ENCODE assay signal across 28 cellular contexts in the genomic region with DNA sequence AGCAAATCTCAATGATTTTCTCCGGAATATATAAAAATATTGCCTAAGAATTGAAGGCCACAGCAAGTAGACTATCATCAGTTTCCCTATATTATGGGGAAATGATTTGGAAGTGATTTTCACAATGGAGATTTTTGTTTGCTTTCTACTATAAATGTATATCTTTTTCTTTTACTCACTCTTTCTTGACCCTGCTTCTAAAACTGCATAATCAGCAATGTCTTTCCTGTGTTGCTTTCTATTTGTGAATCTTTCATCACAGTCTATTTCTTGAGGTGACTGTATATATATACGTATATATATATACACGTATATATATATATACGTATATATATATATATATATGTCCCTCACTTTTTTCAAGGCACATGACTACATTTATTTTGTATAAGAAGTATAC.
"Had no signal": no experiment of that assay in that cellular context is flagged by ENCODE, and none has a peak within 500 bp of the region (broad histone marks: within the 10 kb centered on the region; RNA-seq: fewer than 3 reads in every experiment).

No MANE protein-coding gene starts in this region.

- H3K27ac Mint-ChIP-seq: T-cell had no signal

- H3K36me3 ChIP-seq: SJCRH30 had no signal

- H3K4me2 ChIP-seq: PC-9 had no signal

- H3K4me1 ChIP-seq: SJCRH30 had no signal

- FAIRE-seq: RCC 7860 had no signal

- H3K27me3 Mint-ChIP-seq: T-cell had no signal

- H3K9me3 ChIP-seq: SJCRH30 had no signal

- H3K4me1 Mint-ChIP-seq: T-cell had no signal

- H2AFZ ChIP-seq: PC-9 had no signal

- H3K4me3 Mint-ChIP-seq: T-cell had no signal

- H3K36me3 Mint-ChIP-seq: T-cell had no signal

- H3K27ac ChIP-seq: PC-9, RWPE1, SJCRH30, SK-N-MC had no signal

- DNase-seq: Karpas-422, MM.1S, MV-4-11, NCI-H1092, NCI-H1105, NCI-H1417 treated with DMSO at 0.1 percent for 48 hours, NCI-H1436 treated with DMSO at 0.1 percent for 48 hours, NCI-H1694 treated with DMSO at 0.1 percent for 48 hours, NCI-H187 treated with DMSO at 0.1 percent for 48 hours, NCI-H2029 treated with DMSO at 0.1 percent for 48 hours, NCI-H2081 treated with DMSO at 0.1 percent for 48 hours, NCI-H2107, NCI-H226, NCI-H510A, NCI-H526, NCI-H748 treated with DMSO at 0.1 percent for 48 hours, NCI-H82, PC-9, SHP77, SIG-M5, SJCRH30, T-cell had no signal

- ATAC-seq: Panc1, Right ventricle myocardium inferior, SK-N-SH treated with all-trans-retinoic acid at 6 μM for 48 hours, T-cell had no signal

- H3K4me3 ChIP-seq: PC-9, SJCRH30, SK-N-MC had no signal

- H3K27me3 ChIP-seq: SJCRH30 had no signal
